In genomic region chr10:62735464-62736188, GRCh38 we compare ENCODE assay signal across 1 cellular context.
TF ChIP-seq lines count a peak whose summit lies in the region.

No MANE protein-coding gene starts in this region.

TF ChIP-seq in GM12878, 131 proteins besides CTCF, POLR2A, EP300 and RAD21 (continued from another document):
- TF ChIP-seq ZBTB33 (IDR thresholded peaks at IDR 0.05) (no peak), LARP7 (IDR thresholded peaks at IDR 0.05) (no peak; the same call in 1 of the 2 replicates), TAF1 (IDR thresholded peaks at IDR 0.05; ENCODE audit: borderline replicate concordance, low read depth, low read length) (no peak), MXI1 (IDR thresholded peaks at IDR 0.05; ENCODE audit: low read depth, low read length) (no peak), SMAD1 (IDR thresholded peaks at IDR 0.05; ENCODE audit: low read depth, partially characterized antibody) (no peak)
